ENCODE assay signal across 3 cellular contexts in genomic region chr22:18121436-18122253, GRCh38.
TF ChIP-seq lines count a peak whose summit lies in the region.

No MANE protein-coding gene starts in this region.

TF ChIP-seq in endothelial cell of umbilical vein, 7 proteins besides CTCF, POLR2A, EP300 and RAD21:
- no peak for TF ChIP-seq GATA2 (IDR thresholded peaks at IDR 0.05; ENCODE audit: insufficient read depth, insufficient read length, low read depth, low read length)
- TF ChIP-seq POLR2AphosphoS5 (IDR thresholded peaks at IDR 0.05; ENCODE audit: insufficient read depth, low read depth, low read length): no peak
- TF ChIP-seq MYC (IDR thresholded peaks at IDR 0.05; ENCODE audit: low read depth, low read length): no peak
- TF ChIP-seq EZH2 (IDR thresholded peaks at IDR 0.05; ENCODE audit: borderline replicate concordance, low read depth, low read length, severe bottlenecking): no peak
- no peak for TF ChIP-seq FOS (IDR thresholded peaks at IDR 0.05; ENCODE audit: borderline replicate concordance, insufficient read depth, low read length)
- no peak for TF ChIP-seq MAX (IDR thresholded peaks at IDR 0.05; ENCODE audit: insufficient read depth, insufficient read length)
- no peak for TF ChIP-seq JUN (IDR thresholded peaks at IDR 0.05; ENCODE audit: borderline replicate concordance, insufficient read depth, insufficient read length, low read depth)

TF ChIP-seq in SK-N-SH, 30 proteins besides CTCF, POLR2A, EP300 and RAD21:
- no peak for TF ChIP-seq SMC3 (IDR thresholded peaks at IDR 0.05; ENCODE audit: low read depth, low read length)
- no peak for TF ChIP-seq SIN3A (IDR thresholded peaks at IDR 0.05; ENCODE audit: borderline replicate concordance, low read depth, low read length)
- no peak for TF ChIP-seq RCOR1 (IDR thresholded peaks at IDR 0.05; ENCODE audit: low read length)
- no peak for TF ChIP-seq GABPA (IDR thresholded peaks at IDR 0.05; ENCODE audit: low read depth)
- no peak for TF ChIP-seq MXI1 (IDR thresholded peaks at IDR 0.05; ENCODE audit: low read depth, low read length)
- TF ChIP-seq NFIC (IDR thresholded peaks at IDR 0.05; ENCODE audit: borderline replicate concordance): no peak
- TF ChIP-seq MEF2A (IDR thresholded peaks at IDR 0.05; ENCODE audit: borderline replicate concordance, low read depth): no peak
- no peak for TF ChIP-seq IRF3 (IDR thresholded peaks at IDR 0.05; ENCODE audit: low read depth, low read length)
- TF ChIP-seq REST (IDR thresholded peaks at IDR 0.05; ENCODE audit: low read depth, low read length): no peak
- TF ChIP-seq USF1 (IDR thresholded peaks at IDR 0.05; ENCODE audit: borderline replicate concordance, low read depth): no peak
- no peak for TF ChIP-seq JUND (IDR thresholded peaks at IDR 0.05)
- TF ChIP-seq TEAD4 (IDR thresholded peaks at IDR 0.05; ENCODE audit: borderline replicate concordance, insufficient read depth): no peak
- no peak for TF ChIP-seq GATA2 (CRISPR knock-in tag; IDR thresholded peaks at IDR 0.05)
- TF ChIP-seq RXRA (IDR thresholded peaks at IDR 0.05; ENCODE audit: borderline replicate concordance, low read depth): no peak

TF ChIP-seq in GM12891, 5 proteins besides CTCF, POLR2A, EP300 and RAD21:
- TF ChIP-seq POLR2AphosphoS5 (IDR thresholded peaks at IDR 0.05; ENCODE audit: low read depth, low read length): no peak
- no peak for TF ChIP-seq POU2F2 (IDR thresholded peaks at IDR 0.05; ENCODE audit: low read depth, low read length)
- no peak for TF ChIP-seq TAF1 (IDR thresholded peaks at IDR 0.05; ENCODE audit: low read depth, low read length)
- TF ChIP-seq SPI1 (IDR thresholded peaks at IDR 0.05; ENCODE audit: low read depth, low read length): no peak
- no peak for TF ChIP-seq PAX5 (IDR thresholded peaks at IDR 0.05; ENCODE audit: insufficient read depth, low read length, severe bottlenecking)
